In the genomic region with DNA sequence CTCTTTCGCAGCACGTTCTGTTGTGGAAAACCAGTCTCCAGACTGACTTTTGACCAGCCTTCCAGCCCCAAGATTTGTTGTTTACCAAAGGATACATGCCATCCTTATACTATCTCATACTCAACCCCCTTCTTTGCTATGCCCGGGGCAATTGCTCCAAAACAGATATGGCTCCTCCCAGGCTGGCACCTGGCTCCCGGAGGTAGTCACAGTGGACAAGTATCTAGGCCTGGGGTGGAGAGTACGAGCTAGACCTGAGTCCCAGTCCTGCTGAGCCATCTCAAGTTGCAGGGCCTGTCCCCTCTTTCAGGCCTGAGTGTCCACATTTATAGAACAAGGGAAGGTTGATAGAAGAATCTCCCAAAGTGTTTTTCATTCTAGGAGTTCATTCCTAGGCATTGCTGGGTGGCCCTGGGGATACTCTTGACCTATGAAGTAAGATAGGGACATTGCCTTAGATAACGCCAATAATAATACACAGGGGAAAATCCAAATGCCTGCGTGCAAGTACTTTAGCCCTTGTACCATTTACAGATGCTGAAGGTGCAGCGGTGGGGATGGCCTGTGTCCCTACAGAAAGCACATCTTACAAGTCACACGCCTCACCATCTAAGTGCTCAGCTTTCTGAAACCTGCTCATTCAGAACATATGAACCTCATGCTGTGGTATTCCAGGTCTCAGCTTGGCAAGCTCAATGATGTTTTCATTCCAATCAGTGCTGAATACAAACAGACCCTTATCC, we compare ENCODE assay signal across 3 cellular contexts.
TF ChIP-seq lines count a peak whose summit lies in the region.

No MANE protein-coding gene starts in this region.

TF ChIP-seq in GM23338, 12 proteins besides CTCF, POLR2A, EP300 and RAD21 (continued from another document and continues in another):
- TF ChIP-seq, protein P1, sequence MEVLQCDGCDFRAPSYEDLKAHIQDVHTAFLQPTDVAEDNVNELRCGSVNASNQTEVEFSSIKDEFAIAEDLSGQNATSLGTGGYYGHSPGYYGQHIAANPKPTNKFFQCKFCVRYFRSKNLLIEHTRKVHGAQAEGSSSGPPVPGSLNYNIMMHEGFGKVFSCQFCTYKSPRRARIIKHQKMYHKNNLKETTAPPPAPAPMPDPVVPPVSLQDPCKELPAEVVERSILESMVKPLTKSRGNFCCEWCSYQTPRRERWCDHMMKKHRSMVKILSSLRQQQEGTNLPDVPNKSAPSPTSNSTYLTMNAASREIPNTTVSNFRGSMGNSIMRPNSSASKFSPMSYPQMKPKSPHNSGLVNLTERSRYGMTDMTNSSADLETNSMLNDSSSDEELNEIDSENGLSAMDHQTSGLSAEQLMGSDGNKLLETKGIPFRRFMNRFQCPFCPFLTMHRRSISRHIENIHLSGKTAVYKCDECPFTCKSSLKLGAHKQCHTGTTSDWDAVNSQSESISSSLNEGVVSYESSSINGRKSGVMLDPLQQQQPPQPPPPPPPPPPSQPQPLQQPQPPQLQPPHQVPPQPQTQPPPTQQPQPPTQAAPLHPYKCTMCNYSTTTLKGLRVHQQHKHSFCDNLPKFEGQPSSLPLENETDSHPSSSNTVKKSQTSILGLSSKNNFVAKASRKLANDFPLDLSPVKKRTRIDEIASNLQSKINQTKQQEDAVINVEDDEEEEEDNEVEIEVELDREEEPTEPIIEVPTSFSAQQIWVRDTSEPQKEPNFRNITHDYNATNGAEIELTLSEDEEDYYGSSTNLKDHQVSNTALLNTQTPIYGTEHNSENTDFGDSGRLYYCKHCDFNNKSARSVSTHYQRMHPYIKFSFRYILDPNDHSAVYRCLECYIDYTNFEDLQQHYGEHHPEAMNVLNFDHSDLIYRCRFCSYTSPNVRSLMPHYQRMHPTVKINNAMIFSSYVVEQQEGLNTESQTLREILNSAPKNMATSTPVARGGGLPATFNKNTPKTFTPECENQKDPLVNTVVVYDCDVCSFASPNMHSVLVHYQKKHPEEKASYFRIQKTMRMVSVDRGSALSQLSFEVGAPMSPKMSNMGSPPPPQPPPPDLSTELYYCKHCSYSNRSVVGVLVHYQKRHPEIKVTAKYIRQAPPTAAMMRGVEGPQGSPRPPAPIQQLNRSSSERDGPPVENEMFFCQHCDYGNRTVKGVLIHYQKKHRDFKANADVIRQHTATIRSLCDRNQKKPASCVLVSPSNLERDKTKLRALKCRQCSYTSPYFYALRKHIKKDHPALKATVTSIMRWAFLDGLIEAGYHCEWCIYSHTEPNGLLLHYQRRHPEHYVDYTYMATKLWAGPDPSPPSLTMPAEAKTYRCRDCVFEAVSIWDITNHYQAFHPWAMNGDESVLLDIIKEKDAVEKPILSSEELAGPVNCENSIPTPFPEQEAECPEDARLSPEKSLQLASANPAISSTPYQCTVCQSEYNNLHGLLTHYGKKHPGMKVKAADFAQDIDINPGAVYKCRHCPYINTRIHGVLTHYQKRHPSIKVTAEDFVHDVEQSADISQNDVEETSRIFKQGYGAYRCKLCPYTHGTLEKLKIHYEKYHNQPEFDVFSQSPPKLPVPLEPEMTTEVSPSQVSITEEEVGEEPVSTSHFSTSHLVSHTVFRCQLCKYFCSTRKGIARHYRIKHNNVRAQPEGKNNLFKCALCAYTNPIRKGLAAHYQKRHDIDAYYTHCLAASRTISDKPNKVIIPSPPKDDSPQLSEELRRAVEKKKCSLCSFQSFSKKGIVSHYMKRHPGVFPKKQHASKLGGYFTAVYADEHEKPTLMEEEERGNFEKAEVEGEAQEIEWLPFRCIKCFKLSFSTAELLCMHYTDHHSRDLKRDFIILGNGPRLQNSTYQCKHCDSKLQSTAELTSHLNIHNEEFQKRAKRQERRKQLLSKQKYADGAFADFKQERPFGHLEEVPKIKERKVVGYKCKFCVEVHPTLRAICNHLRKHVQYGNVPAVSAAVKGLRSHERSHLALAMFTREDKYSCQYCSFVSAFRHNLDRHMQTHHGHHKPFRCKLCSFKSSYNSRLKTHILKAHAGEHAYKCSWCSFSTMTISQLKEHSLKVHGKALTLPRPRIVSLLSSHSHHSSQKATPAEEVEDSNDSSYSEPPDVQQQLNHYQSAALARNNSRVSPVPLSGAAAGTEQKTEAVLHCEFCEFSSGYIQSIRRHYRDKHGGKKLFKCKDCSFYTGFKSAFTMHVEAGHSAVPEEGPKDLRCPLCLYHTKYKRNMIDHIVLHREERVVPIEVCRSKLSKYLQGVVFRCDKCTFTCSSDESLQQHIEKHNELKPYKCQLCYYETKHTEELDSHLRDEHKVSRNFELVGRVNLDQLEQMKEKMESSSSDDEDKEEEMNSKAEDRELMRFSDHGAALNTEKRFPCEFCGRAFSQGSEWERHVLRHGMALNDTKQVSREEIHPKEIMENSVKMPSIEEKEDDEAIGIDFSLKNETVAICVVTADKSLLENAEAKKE (CRISPR knock-in tag; IDR thresholded peaks at IDR 0.05), result no peak
- TF ChIP-seq STAT1 (IDR thresholded peaks at IDR 0.05; ENCODE audit: unreplicated experiment) (no peak), CREB1 (CRISPR knock-in tag; IDR thresholded peaks at IDR 0.05; ENCODE audit: low read depth) (no peak), EZH2phosphoT487 (IDR thresholded peaks at IDR 0.05; ENCODE audit: unreplicated experiment) (no peak)

TF ChIP-seq in WTC11, 78 proteins besides CTCF, POLR2A, EP300 and RAD21 (continued from another document):
- TF ChIP-seq CBFB (CRISPR knock-in tag; IDR thresholded peaks at IDR 0.05; ENCODE audit: low read depth) (no peak), TCF7 (CRISPR knock-in tag; IDR thresholded peaks at IDR 0.05; ENCODE audit: low read depth) (no peak), ZNF416 (CRISPR knock-in tag; IDR thresholded peaks at IDR 0.05) (no peak), KAT7 (CRISPR knock-in tag; IDR thresholded peaks at IDR 0.05; ENCODE audit: borderline replicate concordance) (no peak), MXD4 (CRISPR knock-in tag; IDR thresholded peaks at IDR 0.05; ENCODE audit: borderline replicate concordance) (no peak), ZNF138 (CRISPR knock-in tag; conservative IDR thresholded peaks at IDR 0.05) (no peak), RELA (CRISPR knock-in tag; IDR thresholded peaks at IDR 0.05; ENCODE audit: borderline replicate concordance) (no peak), GTF2I (CRISPR knock-in tag; conservative IDR thresholded peaks at IDR 0.05) (no peak), TEAD1 (CRISPR knock-in tag; IDR thresholded peaks at IDR 0.05) (no peak)
- TF ChIP-seq, protein P2, sequence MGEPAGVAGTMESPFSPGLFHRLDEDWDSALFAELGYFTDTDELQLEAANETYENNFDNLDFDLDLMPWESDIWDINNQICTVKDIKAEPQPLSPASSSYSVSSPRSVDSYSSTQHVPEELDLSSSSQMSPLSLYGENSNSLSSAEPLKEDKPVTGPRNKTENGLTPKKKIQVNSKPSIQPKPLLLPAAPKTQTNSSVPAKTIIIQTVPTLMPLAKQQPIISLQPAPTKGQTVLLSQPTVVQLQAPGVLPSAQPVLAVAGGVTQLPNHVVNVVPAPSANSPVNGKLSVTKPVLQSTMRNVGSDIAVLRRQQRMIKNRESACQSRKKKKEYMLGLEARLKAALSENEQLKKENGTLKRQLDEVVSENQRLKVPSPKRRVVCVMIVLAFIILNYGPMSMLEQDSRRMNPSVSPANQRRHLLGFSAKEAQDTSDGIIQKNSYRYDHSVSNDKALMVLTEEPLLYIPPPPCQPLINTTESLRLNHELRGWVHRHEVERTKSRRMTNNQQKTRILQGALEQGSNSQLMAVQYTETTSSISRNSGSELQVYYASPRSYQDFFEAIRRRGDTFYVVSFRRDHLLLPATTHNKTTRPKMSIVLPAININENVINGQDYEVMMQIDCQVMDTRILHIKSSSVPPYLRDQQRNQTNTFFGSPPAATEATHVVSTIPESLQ (CRISPR knock-in tag; IDR thresholded peaks at IDR 0.05), result no peak
- TF ChIP-seq, protein P3, sequence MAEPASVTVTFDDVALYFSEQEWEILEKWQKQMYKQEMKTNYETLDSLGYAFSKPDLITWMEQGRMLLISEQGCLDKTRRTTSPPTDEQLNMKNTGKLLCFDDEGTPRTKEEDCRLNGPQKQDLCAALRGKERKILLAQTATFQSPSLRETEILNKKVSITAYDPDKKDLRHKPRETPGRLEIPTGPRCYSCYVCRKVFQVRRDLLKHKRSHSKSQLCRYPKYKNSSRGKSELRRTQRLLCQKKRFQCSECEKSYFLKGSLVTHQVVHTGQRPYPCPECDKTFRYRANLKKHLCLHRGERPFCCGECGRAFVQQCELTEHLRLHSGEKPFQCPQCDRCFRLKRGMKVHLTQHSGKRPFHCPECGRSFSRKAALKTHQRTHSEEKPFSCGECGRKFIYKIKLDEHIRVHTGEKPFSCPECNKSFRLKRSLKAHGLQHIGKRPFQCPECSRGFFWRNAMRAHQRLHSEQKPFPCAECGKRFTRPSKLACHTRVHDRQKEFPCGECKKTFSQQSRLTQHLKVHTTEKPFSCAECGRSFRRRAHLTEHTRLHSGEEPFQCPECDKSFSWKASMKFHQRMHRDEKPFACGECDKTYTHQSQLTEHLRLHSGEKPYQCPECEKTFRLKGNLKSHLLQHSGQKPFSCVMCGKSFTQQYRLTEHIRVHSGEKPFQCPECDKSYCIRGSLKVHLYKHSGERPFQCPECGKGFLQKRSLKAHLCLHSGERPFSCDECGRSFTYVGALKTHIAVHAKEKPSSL (CRISPR knock-in tag; conservative IDR thresholded peaks at IDR 0.05), result no peak
- TF ChIP-seq, protein P4, sequence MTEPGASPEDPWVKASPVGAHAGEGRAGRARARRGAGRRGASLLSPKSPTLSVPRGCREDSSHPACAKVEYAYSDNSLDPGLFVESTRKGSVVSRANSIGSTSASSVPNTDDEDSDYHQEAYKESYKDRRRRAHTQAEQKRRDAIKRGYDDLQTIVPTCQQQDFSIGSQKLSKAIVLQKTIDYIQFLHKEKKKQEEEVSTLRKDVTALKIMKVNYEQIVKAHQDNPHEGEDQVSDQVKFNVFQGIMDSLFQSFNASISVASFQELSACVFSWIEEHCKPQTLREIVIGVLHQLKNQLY (CRISPR knock-in tag; IDR thresholded peaks at IDR 0.05), result no peak
- TF ChIP-seq, protein P5, sequence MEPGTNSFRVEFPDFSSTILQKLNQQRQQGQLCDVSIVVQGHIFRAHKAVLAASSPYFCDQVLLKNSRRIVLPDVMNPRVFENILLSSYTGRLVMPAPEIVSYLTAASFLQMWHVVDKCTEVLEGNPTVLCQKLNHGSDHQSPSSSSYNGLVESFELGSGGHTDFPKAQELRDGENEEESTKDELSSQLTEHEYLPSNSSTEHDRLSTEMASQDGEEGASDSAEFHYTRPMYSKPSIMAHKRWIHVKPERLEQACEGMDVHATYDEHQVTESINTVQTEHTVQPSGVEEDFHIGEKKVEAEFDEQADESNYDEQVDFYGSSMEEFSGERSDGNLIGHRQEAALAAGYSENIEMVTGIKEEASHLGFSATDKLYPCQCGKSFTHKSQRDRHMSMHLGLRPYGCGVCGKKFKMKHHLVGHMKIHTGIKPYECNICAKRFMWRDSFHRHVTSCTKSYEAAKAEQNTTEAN (CRISPR knock-in tag; IDR thresholded peaks at IDR 0.05), result no peak

TF ChIP-seq in HepG2, 621 proteins besides CTCF, POLR2A, EP300 and RAD21 (continued from another document):
- no peak for TF ChIP-seq FOXK2 (IDR thresholded peaks at IDR 0.05)
- no peak for TF ChIP-seq SSRP1 (CRISPR knock-in tag; IDR thresholded peaks at IDR 0.05)
- TF ChIP-seq, protein P6, sequence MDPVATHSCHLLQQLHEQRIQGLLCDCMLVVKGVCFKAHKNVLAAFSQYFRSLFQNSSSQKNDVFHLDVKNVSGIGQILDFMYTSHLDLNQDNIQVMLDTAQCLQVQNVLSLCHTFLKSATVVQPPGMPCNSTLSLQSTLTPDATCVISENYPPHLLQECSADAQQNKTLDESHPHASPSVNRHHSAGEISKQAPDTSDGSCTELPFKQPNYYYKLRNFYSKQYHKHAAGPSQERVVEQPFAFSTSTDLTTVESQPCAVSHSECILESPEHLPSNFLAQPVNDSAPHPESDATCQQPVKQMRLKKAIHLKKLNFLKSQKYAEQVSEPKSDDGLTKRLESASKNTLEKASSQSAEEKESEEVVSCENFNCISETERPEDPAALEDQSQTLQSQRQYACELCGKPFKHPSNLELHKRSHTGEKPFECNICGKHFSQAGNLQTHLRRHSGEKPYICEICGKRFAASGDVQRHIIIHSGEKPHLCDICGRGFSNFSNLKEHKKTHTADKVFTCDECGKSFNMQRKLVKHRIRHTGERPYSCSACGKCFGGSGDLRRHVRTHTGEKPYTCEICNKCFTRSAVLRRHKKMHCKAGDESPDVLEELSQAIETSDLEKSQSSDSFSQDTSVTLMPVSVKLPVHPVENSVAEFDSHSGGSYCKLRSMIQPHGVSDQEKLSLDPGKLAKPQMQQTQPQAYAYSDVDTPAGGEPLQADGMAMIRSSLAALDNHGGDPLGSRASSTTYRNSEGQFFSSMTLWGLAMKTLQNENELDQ (CRISPR knock-in tag; IDR thresholded peaks at IDR 0.05; ENCODE audit: borderline replicate concordance), result no peak
- TF ChIP-seq ZNF572 (CRISPR knock-in tag; IDR thresholded peaks at IDR 0.05), result no peak
- TF ChIP-seq, protein P7, sequence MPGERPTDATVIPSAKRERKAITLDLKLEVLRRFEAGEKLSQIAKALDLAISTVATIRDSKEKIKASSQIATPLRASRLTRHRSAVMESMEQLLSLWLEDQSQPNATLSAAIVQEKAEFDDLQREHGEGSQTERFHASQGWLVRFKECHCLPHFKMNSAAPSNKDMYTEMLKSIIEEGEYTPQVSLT (CRISPR knock-in tag; IDR thresholded peaks at IDR 0.05; ENCODE audit: borderline replicate concordance, low read depth), result no peak
- TF ChIP-seq NFKB2 (CRISPR knock-in tag; IDR thresholded peaks at IDR 0.05; ENCODE audit: borderline replicate concordance), result no peak
- TF ChIP-seq KLF11 (CRISPR knock-in tag; IDR thresholded peaks at IDR 0.05), result no peak
- TF ChIP-seq, protein P8, sequence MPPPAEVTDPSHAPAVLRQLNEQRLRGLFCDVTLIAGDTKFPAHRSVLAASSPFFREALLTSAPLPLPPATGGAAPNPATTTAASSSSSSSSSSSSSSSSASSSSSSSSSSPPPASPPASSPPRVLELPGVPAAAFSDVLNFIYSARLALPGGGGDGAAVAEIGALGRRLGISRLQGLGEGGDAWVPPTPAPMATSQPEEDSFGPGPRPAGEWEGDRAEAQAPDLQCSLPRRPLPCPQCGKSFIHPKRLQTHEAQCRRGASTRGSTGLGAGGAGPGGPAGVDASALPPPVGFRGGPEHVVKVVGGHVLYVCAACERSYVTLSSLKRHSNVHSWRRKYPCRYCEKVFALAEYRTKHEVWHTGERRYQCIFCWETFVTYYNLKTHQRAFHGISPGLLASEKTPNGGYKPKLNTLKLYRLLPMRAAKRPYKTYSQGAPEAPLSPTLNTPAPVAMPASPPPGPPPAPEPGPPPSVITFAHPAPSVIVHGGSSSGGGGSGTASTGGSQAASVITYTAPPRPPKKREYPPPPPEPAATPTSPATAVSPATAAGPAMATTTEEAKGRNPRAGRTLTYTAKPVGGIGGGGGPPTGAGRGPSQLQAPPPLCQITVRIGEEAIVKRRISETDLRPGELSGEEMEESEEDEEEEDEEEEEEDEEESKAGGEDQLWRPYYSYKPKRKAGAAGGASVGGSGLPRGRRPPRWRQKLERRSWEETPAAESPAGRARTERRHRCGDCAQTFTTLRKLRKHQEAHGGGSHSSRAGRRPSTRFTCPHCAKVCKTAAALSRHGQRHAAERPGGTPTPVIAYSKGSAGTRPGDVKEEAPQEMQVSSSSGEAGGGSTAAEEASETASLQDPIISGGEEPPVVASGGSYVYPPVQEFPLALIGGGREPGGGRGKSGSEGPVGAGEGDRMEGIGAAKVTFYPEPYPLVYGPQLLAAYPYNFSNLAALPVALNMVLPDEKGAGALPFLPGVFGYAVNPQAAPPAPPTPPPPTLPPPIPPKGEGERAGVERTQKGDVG (CRISPR knock-in tag; IDR thresholded peaks at IDR 0.05; ENCODE audit: borderline replicate concordance), result no peak
